In genomic region chr4:6308890-6309643, GRCh38 we compare ENCODE assay signal across 7 cellular contexts. TPM values are rescaled to one million over a fixed set of nuclear protein-coding genes. Genes with fewer than 3 reads are reported as not detected.
A peak's percentile ranks its signal among the peaks of the same experiment; 100 is the strongest.
DNase-seq lines count a peak whose midpoint lies in the region; ATAC-seq and TF ChIP-seq lines count a peak whose summit lies in the region.

No MANE protein-coding gene starts in this region.

- no peak overlapping the region for H3K9ac ChIP-seq in iPS-15b (ENCODE audit: low read depth, low read length)

- H3K9me3 ChIP-seq in iPS-15b (ENCODE audit: control insufficient read depth, insufficient read depth, low read length), result no peaks in the 10 kb centered on the region

- no peak for TF ChIP-seq EP300 in Ishikawa (IDR thresholded peaks at IDR 0.05; ENCODE audit: borderline replicate concordance)

- DNase-seq in activated CD8-positive, alpha-beta memory T cell treated with anti-CD3 and anti-CD28 coated beads, Interleukin-2, amount 50 U/mL, for 4 hours, result peak; percentile 52
- DNase-seq in stimulated activated CD8-positive, alpha-beta memory T cell treated with anti-CD3 and anti-CD28 coated beads, Interleukin-4, amount 100 ng/mL, for 48 hours, result peak; percentile 34
- no peak for DNase-seq in H4 (ENCODE audit: low spot score)

- ATAC-seq in HG03565 (IDR thresholded peaks at IDR 0.05; ENCODE audit: unreplicated experiment) (no peak), GM19467 (IDR thresholded peaks at IDR 0.05; ENCODE audit: unreplicated experiment) (no peak)

- TF ChIP-seq RAD21 in Ishikawa (IDR thresholded peaks at IDR 0.05; ENCODE audit: low read depth), result no peak

- no peaks in the 10 kb centered on the region for H3K36me3 ChIP-seq in iPS-15b (ENCODE audit: control insufficient read depth, insufficient read depth, low read length)

- peak overlapping the region; percentile 50 for H3K4me3 ChIP-seq in iPS-15b (ENCODE audit: low read depth, low read length)

- H3K27me3 ChIP-seq in iPS-15b (ENCODE audit: control insufficient read depth, insufficient read depth, low read length), result peaks cover 19% of the 10 kb centered on the region

- no peaks in the 10 kb centered on the region for H3K4me1 ChIP-seq in iPS-15b (ENCODE audit: control insufficient read depth, insufficient read depth, low read length)

TF ChIP-seq in Ishikawa, 13 proteins besides CTCF, POLR2A, EP300 and RAD21:
- TF ChIP-seq MAX (IDR thresholded peaks at IDR 0.05) (peak; percentile 59; the same call in 1 of the 2 replicates), EGR1 (IDR thresholded peaks at IDR 0.05) (no peak), CREB1 (IDR thresholded peaks at IDR 0.05; ENCODE audit: low read depth) (no peak)

RNA-seq across cellular contexts. Expression of gene WFS1, which starts 39.4 kb away (rescaled TPM):
- 32.6 and 32.8 TPM in 2 replicates for total RNA-seq in H4 (2014; rRNA removed; shearing (Covaris generic))
